ENCODE assay signal across 10 cellular contexts in genomic region chr7:36048141-36048901, GRCh38.
DNase-seq lines count a peak whose midpoint lies in the region; ATAC-seq, FAIRE-seq and TF ChIP-seq lines count a peak whose summit lies in the region.
"Had no signal": no experiment of that assay in that cellular context is flagged by ENCODE, and none has a peak within 500 bp of the region (broad histone marks: within the 10 kb centered on the region; RNA-seq: fewer than 3 reads in every experiment).

No MANE protein-coding gene starts in this region.

- H3K9ac ChIP-seq in SK-N-MC (ENCODE audit: insufficient read length) (peak overlapping the region; percentile 44), smooth muscle cell (ENCODE audit: low read depth) (no peak overlapping the region)

- H3K79me2 ChIP-seq in smooth muscle cell (ENCODE audit: low read depth) = no peaks in the 10 kb centered on the region

- H3K4me1 ChIP-seq in gastroesophageal sphincter (peaks cover 0 to 52% (median 12%) of the 10 kb centered on the region in 3 donors), smooth muscle cell (ENCODE audit: low read depth) (no peaks in the 10 kb centered on the region)

- TF ChIP-seq EP300 in gastroesophageal sphincter (IDR thresholded peaks at IDR 0.05) = no peak

- 42 to 79% methylated on average over 4 to 5 of the region's 5 CpGs for WGBS in gastroesophageal sphincter (ENCODE audit: low coverage in 1 of 2), 2 donors
- WGBS in smooth muscle cell (ENCODE audit: low lambda C conversion rate) = 38% methylated on average over 5 of the region's 5 CpGs

- H3K4me2 ChIP-seq in smooth muscle cell = peak overlapping the region; percentile 76

- H4K20me1 ChIP-seq in smooth muscle cell (ENCODE audit: low read depth) = no peaks in the 10 kb centered on the region

- H3K9me3 ChIP-seq in SK-N-MC (ENCODE audit: low read depth, low read length) = no peaks in the 10 kb centered on the region
- H3K9me3 ChIP-seq in gastroesophageal sphincter = no peaks in the 10 kb centered on the region
- no peaks in the 10 kb centered on the region for H3K9me3 ChIP-seq in smooth muscle cell (replicated peaks; ENCODE audit: low read depth)

- no peaks in the 10 kb centered on the region for H3F3A ChIP-seq in smooth muscle cell (ENCODE audit: low read depth)

- peak; percentile 66 for ATAC-seq in gastroesophageal sphincter

- DNase-seq in HFF-Myc (ENCODE audit: extremely low read depth, low read depth) (peak; percentile 45), SK-N-MC (ENCODE audit: low read depth, low spot score) (peak; percentile 97), smooth muscle cell (lab: John Stamatoyannopoulos, UW; ENCODE audit: unreplicated experiment) (no peak), SHP77 treated with DMSO at 0.1 percent for 48 hours (lab: John Stamatoyannopoulos, UW) (no peak), iPS-NIHi11 (ENCODE audit: low spot score) (no peak), RKO (ENCODE audit: low spot score) (no peak), RCC 7860 (ENCODE audit: low spot score) (no peak)
- DNase-seq: activated T-cell treated with anti-CD3 and anti-CD28 coated beads for 4 hours, NCI-H2029 had no signal

- TF ChIP-seq CTCF in HFF-Myc (IDR thresholded peaks at IDR 0.05; ENCODE audit: low read depth, low read length, missing control alignments) (no peak), gastroesophageal sphincter (IDR thresholded peaks at IDR 0.05) (no peak), smooth muscle cell (IDR thresholded peaks at IDR 0.05; ENCODE audit: borderline replicate concordance, insufficient read depth, poor library complexity, severe bottlenecking) (no peak)

- H3K4me3 ChIP-seq in HFF-Myc (replicated peaks; ENCODE audit: low read depth, low read length) (no peak overlapping the region), SK-N-MC (peak overlapping the region; percentile 59), gastroesophageal sphincter (no peak overlapping the region), smooth muscle cell (no peak overlapping the region)

- H3K27ac ChIP-seq in SK-N-MC (peak overlapping the region; percentile 98), gastroesophageal sphincter (peak overlapping the region in 2 of 4 donors; percentile 2 to 39), smooth muscle cell (ENCODE audit: low read depth) (peak overlapping the region; percentile 19)

- no peak for FAIRE-seq in RCC 7860 (lab: Jason Lieb, UNC)

- H2AFZ ChIP-seq in smooth muscle cell (ENCODE audit: low read depth) = peak overlapping the region; percentile 65

- H3K36me3 ChIP-seq in SK-N-MC (ENCODE audit: insufficient read depth, low read length) (no peaks in the 10 kb centered on the region), gastroesophageal sphincter (no peaks in the 10 kb centered on the region), smooth muscle cell (ENCODE audit: low read depth) (no peaks in the 10 kb centered on the region)

- TF ChIP-seq POLR2A in gastroesophageal sphincter (IDR thresholded peaks at IDR 0.05) = no peak

- H3K27me3 ChIP-seq in gastroesophageal sphincter (no peaks in the 10 kb centered on the region), smooth muscle cell (ENCODE audit: low read depth) (no peaks in the 10 kb centered on the region)

Comparison
In these comparisons a context has a peak if more than half of its experiments do, and no peak if none do; other contexts are left out.
1. DNase-seq: peak in HFF-Myc (single experiment) and SK-N-MC (single experiment); none in smooth muscle cell (single experiment), SHP77 treated with DMSO at 0.1 percent for 48 hours (single experiment), iPS-NIHi11 (single experiment), RKO (single experiment) and RCC 7860 (single experiment).